Comparison of ENCODE assay signal across 8 cellular contexts in the genomic region with DNA sequence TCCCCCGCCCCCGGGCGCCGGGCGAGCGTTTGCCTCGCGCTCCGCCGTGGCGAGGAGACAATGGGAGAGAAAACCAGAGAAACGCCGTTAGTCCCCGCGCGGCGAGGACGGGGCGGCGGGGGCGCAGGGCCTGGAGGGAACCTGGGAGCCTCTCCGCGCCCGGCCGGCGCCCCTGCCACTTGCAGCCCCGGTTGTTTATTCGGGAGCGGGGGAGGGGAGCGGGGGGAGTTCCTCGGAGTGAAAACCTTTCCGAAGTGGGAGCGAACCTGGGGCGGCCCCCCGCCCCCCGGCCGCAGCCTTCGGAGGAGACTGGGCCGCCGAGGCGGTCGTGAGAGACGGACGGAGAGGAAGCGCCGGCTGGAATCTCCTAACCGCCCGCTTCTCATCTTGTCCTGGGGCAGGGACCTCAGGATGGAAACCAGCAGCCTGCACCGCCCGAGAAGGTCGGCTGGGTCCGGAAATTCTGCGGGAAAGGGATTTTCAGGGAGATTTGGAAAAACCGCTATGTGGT. TPM values are rescaled to one million over a fixed set of nuclear protein-coding genes. Genes with fewer than 3 reads are reported as not detected.
DNase-seq lines count a peak whose midpoint lies in the region; ATAC-seq and TF ChIP-seq lines count a peak whose summit lies in the region.

No MANE protein-coding gene starts in this region.

- H3K27me3 Mint-ChIP-seq in CD4-positive, alpha-beta memory T cell: no peaks in the 10 kb centered on the region
- H3K27me3 Mint-ChIP-seq in activated T-cell treated with anti-CD3 and anti-CD28 coated beads, Interleukin-2, amount 50 U/mL, for 72 hours (ENCODE audit: low read depth): peaks cover 27% of the 10 kb centered on the region
- H3K27me3 Mint-ChIP-seq in glutamatergic neuron (ENCODE audit: unreplicated experiment): peaks cover 13% of the 10 kb centered on the region

- CTCF ChIA-PET in CD4-positive, alpha-beta memory T cell (lab: Charles Lee; ENCODE audit: partially characterized antibody): interaction anchor here (0.8 to 5.5 kb wide), 7 partner anchors 11 to 83 kb away, joined by 3 to 39 read pairs (median 9); a partner anchor contains a TSS

- intact Hi-C loops in CD4-positive, alpha-beta memory T cell (cut with micrococcal nuclease): loop anchor here (1.0 kb wide), 3 partner anchors 11 to 44 kb away; no protein-coding TSS in a partner anchor

- DNase-seq in CD4-positive, alpha-beta memory T cell: peak in 2 of 5 donors; percentile 27 to 44
- DNase-seq in activated T-cell treated with anti-CD3 and anti-CD28 coated beads, Interleukin-2, amount 50 U/mL, for 72 hours: peak; percentile 19 to 47
- DNase-seq in glutamatergic neuron (peak; percentile 45), retinal pigment epithelial cell (ENCODE audit: low read depth) (no peak), kidney glomerular epithelial cell (lab: John Stamatoyannopoulos, UW) (no peak), SIG-M5 (lab: John Stamatoyannopoulos, UW) (no peak)

- H3K9me3 Mint-ChIP-seq in CD4-positive, alpha-beta memory T cell: peaks cover 0 to 2% (median 0%) of the 10 kb centered on the region in 8 donors
- H3K9me3 Mint-ChIP-seq in activated T-cell treated with anti-CD3 and anti-CD28 coated beads, Interleukin-2, amount 50 U/mL, for 72 hours: no peaks in the 10 kb centered on the region
- H3K9me3 Mint-ChIP-seq in glutamatergic neuron (ENCODE audit: unreplicated experiment): peaks cover 27% of the 10 kb centered on the region

- H3K36me3 ChIP-seq in CD4-positive, alpha-beta memory T cell (ENCODE audit: insufficient read depth, low read length): peaks cover 24% of the 10 kb centered on the region
- H3K36me3 ChIP-seq in KOPT-K1 (ENCODE audit: insufficient read depth, low read length): peaks cover 39% of the 10 kb centered on the region

- H3K27ac Mint-ChIP-seq in CD4-positive, alpha-beta memory T cell: peak overlapping the region; percentile 95 to 99 (median 98)
- H3K27ac Mint-ChIP-seq in activated T-cell treated with anti-CD3 and anti-CD28 coated beads, Interleukin-2, amount 50 U/mL, for 72 hours: peak overlapping the region; percentile 93
- H3K27ac Mint-ChIP-seq in glutamatergic neuron (ENCODE audit: unreplicated experiment): peak overlapping the region; percentile 98

- peaks cover 53% of the 10 kb centered on the region for H3K4me1 ChIP-seq in CD4-positive, alpha-beta memory T cell (ENCODE audit: insufficient read depth, low read length)

- TF ChIP-seq CTCF in glutamatergic neuron (IDR thresholded peaks at IDR 0.05; ENCODE audit: partially characterized antibody, unreplicated experiment): no peak
- TF ChIP-seq CTCF in retinal pigment epithelial cell (conservative IDR thresholded peaks at IDR 0.05; ENCODE audit: low read depth, low read length): no peak

- H3K36me3 Mint-ChIP-seq in CD4-positive, alpha-beta memory T cell: peaks cover 22 to 46% of the 10 kb centered on the region in 2 donors
- peaks cover 4 to 11% of the 10 kb centered on the region in 2 donors for H3K36me3 Mint-ChIP-seq in activated T-cell treated with anti-CD3 and anti-CD28 coated beads, Interleukin-2, amount 50 U/mL, for 72 hours (ENCODE audit: insufficient read depth in 2 of 2)
- H3K36me3 Mint-ChIP-seq in glutamatergic neuron (ENCODE audit: unreplicated experiment): peaks cover 15% of the 10 kb centered on the region

- H3K9me3 ChIP-seq in CD4-positive, alpha-beta memory T cell (ENCODE audit: control insufficient read depth in 1 of 2, low read length in 2 of 2): no peaks in the 10 kb centered on the region
- no peaks in the 10 kb centered on the region for H3K9me3 ChIP-seq in KOPT-K1 (ENCODE audit: insufficient read depth, low read length, poor library complexity, severe bottlenecking)

- no peak for ATAC-seq in activated T-cell treated with anti-CD3 and anti-CD28 coated beads, Interleukin-2, amount 50 U/mL, for 72 hours (replicated peaks in 1 of 2)
- ATAC-seq in HG02885 (IDR thresholded peaks at IDR 0.05; ENCODE audit: poor library complexity, unreplicated experiment): no peak

- POLR2A ChIA-PET in CD4-positive, alpha-beta memory T cell (lab: Charles Lee; ENCODE audit: partially characterized antibody): interaction anchor here (0.6 to 6.5 kb wide), 29 partner anchors 10 to 1886 kb away, joined by 3 to 179 read pairs (median 7); a partner anchor contains a TSS

- peak overlapping the region; percentile 77 to 87 for H3K4me3 ChIP-seq in CD4-positive, alpha-beta memory T cell (ENCODE audit: low read length in 2 of 2)
- peak overlapping the region; percentile 81 for H3K4me3 ChIP-seq in retinal pigment epithelial cell (ENCODE audit: low read length)

- H3K27me3 ChIP-seq in CD4-positive, alpha-beta memory T cell (ENCODE audit: insufficient read depth, low read length): no peaks in the 10 kb centered on the region

- peak overlapping the region; percentile 94 to 99 (median 98) for H3K4me3 Mint-ChIP-seq in CD4-positive, alpha-beta memory T cell
- H3K4me3 Mint-ChIP-seq in activated T-cell treated with anti-CD3 and anti-CD28 coated beads, Interleukin-2, amount 50 U/mL, for 72 hours: peak overlapping the region; percentile 91 to 94
- H3K4me3 Mint-ChIP-seq in glutamatergic neuron (ENCODE audit: unreplicated experiment): peak overlapping the region; percentile 98

- peaks cover 47 to 82% (median 66%) of the 10 kb centered on the region in 4 donors for H3K4me1 Mint-ChIP-seq in CD4-positive, alpha-beta memory T cell
- H3K4me1 Mint-ChIP-seq in activated T-cell treated with anti-CD3 and anti-CD28 coated beads, Interleukin-2, amount 50 U/mL, for 72 hours (ENCODE audit: low read depth): peaks cover 66% of the 10 kb centered on the region
- H3K4me1 Mint-ChIP-seq in glutamatergic neuron (ENCODE audit: low read depth, unreplicated experiment): peaks cover 23% of the 10 kb centered on the region

- peak overlapping the region; percentile 81 for H3K27ac ChIP-seq in CD4-positive, alpha-beta memory T cell (ENCODE audit: low read depth, low read length)
- H3K27ac ChIP-seq in KOPT-K1 (ENCODE audit: low read depth, low read length, poor library complexity, severe bottlenecking): peak overlapping the region; percentile 100

RNA-seq across cellular contexts. Expression of a gene that starts 0.8 kb away (rescaled TPM):
- 100 to 1,000 TPM; 154 TPM for total RNA-seq in CD4-positive, alpha-beta memory T cell
- polyA plus RNA-seq in CD4-positive, alpha-beta memory T cell: 10 to 100 TPM; 40.5 to 43.5 TPM
- 10 to 100 TPM; 21.9 to 42.7 TPM for total RNA-seq in activated T-cell treated with anti-CD3 and anti-CD28 coated beads, Interleukin-2, amount 50 U/mL, for 72 hours
- total RNA-seq in glutamatergic neuron (ENCODE audit: unreplicated experiment): 142 TPM

Comparison
In these comparisons a context has a peak if more than half of its experiments do, and no peak if none do; other contexts are left out.
1. DNase-seq: peak in activated T-cell treated with anti-CD3 and anti-CD28 coated beads, Interleukin-2, amount 50 U/mL, for 72 hours (2 of 2) and glutamatergic neuron (single experiment); none in retinal pigment epithelial cell (single experiment), kidney glomerular epithelial cell (single experiment) and SIG-M5 (single experiment).
2. Peak in every context shown above with its lines, with median percentiles within 50 percentile points of each other: H3K27ac Mint-ChIP-seq and H3K4me3 Mint-ChIP-seq.